In the genomic region with DNA sequence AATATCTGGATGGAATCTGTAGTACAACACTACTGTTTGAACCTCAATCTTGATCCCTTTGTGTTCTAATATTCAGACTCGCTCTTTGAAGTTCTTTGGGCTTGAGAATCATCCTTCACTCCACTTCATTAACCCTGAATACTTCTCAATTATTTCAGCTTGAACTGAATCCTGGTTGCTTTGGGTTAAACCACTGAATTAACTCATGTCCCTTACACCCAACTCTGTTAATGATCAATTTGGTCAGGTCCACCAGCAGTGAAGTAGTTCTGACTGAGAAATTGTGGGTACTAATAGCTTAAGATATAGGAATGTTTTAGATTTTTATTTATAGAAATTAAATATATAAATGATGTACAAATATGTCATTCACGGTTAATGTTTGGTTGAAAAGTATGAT, we compare ENCODE assay signal across 25 cellular contexts.
DNase-seq lines count a peak whose midpoint lies in the region; ATAC-seq, FAIRE-seq and TF ChIP-seq lines count a peak whose summit lies in the region.
"Had no signal": no experiment of that assay in that cellular context is flagged by ENCODE, and none has a peak within 500 bp of the region (broad histone marks: within the 10 kb centered on the region; RNA-seq: fewer than 3 reads in every experiment).

No MANE protein-coding gene starts in this region.

- no peak overlapping the region for H3K27ac Mint-ChIP-seq in activated naive CD4-positive, alpha-beta T cell treated with anti-CD3 and anti-CD28 coated beads for 36 hours
- H3K27ac Mint-ChIP-seq: CD14-positive monocyte; CD4-positive, alpha-beta memory T cell; H9 had no signal

- H3K27me3 Mint-ChIP-seq in activated naive CD4-positive, alpha-beta T cell treated with anti-CD3 and anti-CD28 coated beads for 36 hours (ENCODE audit: low read depth): no peaks in the 10 kb centered on the region
- H3K27me3 Mint-ChIP-seq: CD4-positive, alpha-beta memory T cell had no signal

- DNase-seq in glomerular visceral epithelial cell (ENCODE audit: extremely low spot score): peak; percentile 56
- peak; percentile 51 for DNase-seq in left kidney (ENCODE audit: low read depth, low spot score)
- DNase-seq in renal cortical epithelial cell (ENCODE audit: low read depth): peak; percentile 12
- no peak for DNase-seq in activated CD8-positive, alpha-beta memory T cell treated with anti-CD3 and anti-CD28 coated beads, Interleukin-2, amount 50 U/mL, for 48 hours
- no peak for DNase-seq in right lobe of liver
- no peak for DNase-seq in prostate gland (ENCODE audit: low spot score)
- no peak for DNase-seq in activated naive CD4-positive, alpha-beta T cell treated with anti-CD3 and anti-CD28 coated beads for 36 hours
- DNase-seq: ACHN; AML-193; BE2C; Caco-2; CD4-positive, alpha-beta memory T cell; DMS153; DND-41; GM23248; H9 had no signal

- no peaks in the 10 kb centered on the region for H3K9me3 Mint-ChIP-seq in activated naive CD4-positive, alpha-beta T cell treated with anti-CD3 and anti-CD28 coated beads for 36 hours

- H3K9me3 ChIP-seq in right lobe of liver: no peaks in the 10 kb centered on the region
- H3K9me3 ChIP-seq in prostate gland: no peaks in the 10 kb centered on the region
- H3K9me3 ChIP-seq: A549; BE2C; BLaER1 treated with 17β-estradiol and CSF1 and Interleukin-3, amounts not matched to agents 10 nM and 100 nM; Caco-2 had no signal

- H3K27me3 ChIP-seq in right lobe of liver: no peaks in the 10 kb centered on the region
- no peaks in the 10 kb centered on the region for H3K27me3 ChIP-seq in prostate gland (replicated peaks; ENCODE audit: insufficient read depth)
- H3K27me3 ChIP-seq: BE2C; BLaER1 treated with 17β-estradiol and CSF1 and Interleukin-3, amounts not matched to agents 10 nM and 100 nM had no signal

- H3K4me1 Mint-ChIP-seq in activated naive CD4-positive, alpha-beta T cell treated with anti-CD3 and anti-CD28 coated beads for 36 hours (ENCODE audit: low read depth): no peaks in the 10 kb centered on the region
- H3K4me1 Mint-ChIP-seq: CD14-positive monocyte; CD4-positive, alpha-beta memory T cell had no signal

- no peak overlapping the region for H3K4me3 Mint-ChIP-seq in activated naive CD4-positive, alpha-beta T cell treated with anti-CD3 and anti-CD28 coated beads for 36 hours
- H3K4me3 Mint-ChIP-seq: CD14-positive monocyte; CD4-positive, alpha-beta memory T cell; H9 had no signal

- CTCF ChIA-PET in activated naive CD4-positive, alpha-beta T cell treated with anti-CD3 and anti-CD28 coated beads for 36 hours (lab: Charles Lee): interaction anchor here (1.3 kb wide), 1 partner anchor 11 kb away, joined by 3 read pairs; no protein-coding TSS in a partner anchor

- TF ChIP-seq CTCF in right lobe of liver (IDR thresholded peaks at IDR 0.05) (no peak), prostate gland (IDR thresholded peaks at IDR 0.05) (no peak)

- H3K36me3 ChIP-seq in right lobe of liver (no peaks in the 10 kb centered on the region), prostate gland (no peaks in the 10 kb centered on the region)
- H3K36me3 ChIP-seq: BE2C; BLaER1 treated with 17β-estradiol and CSF1 and Interleukin-3, amounts not matched to agents 10 nM and 100 nM had no signal

- no peaks in the 10 kb centered on the region for H3K36me3 Mint-ChIP-seq in activated naive CD4-positive, alpha-beta T cell treated with anti-CD3 and anti-CD28 coated beads for 36 hours (ENCODE audit: low read depth)
- H3K36me3 Mint-ChIP-seq: CD14-positive monocyte; CD4-positive, alpha-beta memory T cell had no signal

- 36% methylated on average over 2 of the region's 2 CpGs for WGBS in right lobe of liver (ENCODE audit: insufficient coverage, low coverage, low lambda C conversion rate, missing lambda C conversion rate)
- WGBS in prostate gland: 94% methylated on average over 2 of the region's 2 CpGs

- H3K4me1 ChIP-seq in right lobe of liver (no peaks in the 10 kb centered on the region), prostate gland (replicated peaks) (no peaks in the 10 kb centered on the region)
- H3K4me1 ChIP-seq: A549, Caco-2 had no signal

- FAIRE-seq in A204.1 (lab: Jason Lieb, UNC): peak; percentile 41
- FAIRE-seq: A549, G401.6, GM12892, GM19239 had no signal

- ATAC-seq in right lobe of liver: no peak
- ATAC-seq: A549, HCT116 had no signal

- H3K4me3 ChIP-seq in right lobe of liver (no peak overlapping the region), prostate gland (no peak overlapping the region)
- H3K4me3 ChIP-seq: A549; BLaER1 treated with 17β-estradiol and CSF1 and Interleukin-3, amounts not matched to agents 10 nM and 100 nM; GM23248 had no signal

- intact Hi-C loops in right lobe of liver (cut with DNase I) (no loop called here), prostate gland (cut with DNase I) (no loop called here)
- intact Hi-C loops in activated naive CD4-positive, alpha-beta T cell treated with anti-CD3 and anti-CD28 coated beads for 36 hours (cut with micrococcal nuclease): no loop called here

- H3K27ac ChIP-seq in right lobe of liver: no peak overlapping the region
- no peak overlapping the region for H3K27ac ChIP-seq in prostate gland
- H3K27ac ChIP-seq: 22Rv1; A549; BLaER1 treated with 17β-estradiol and CSF1 and Interleukin-3, amounts not matched to agents 10 nM and 100 nM; GM23248 had no signal

- TF ChIP-seq POLR2A in right lobe of liver (IDR thresholded peaks at IDR 0.05): no peak
- TF ChIP-seq POLR2A in prostate gland (IDR thresholded peaks at IDR 0.05): no peak

Comparison
In these comparisons a context has a peak if more than half of its experiments do, and no peak if none do; other contexts are left out.
1. DNase-seq: peak in glomerular visceral epithelial cell (single experiment), left kidney (single experiment) and renal cortical epithelial cell (single experiment); none in activated CD8-positive, alpha-beta memory T cell treated with anti-CD3 and anti-CD28 coated beads, Interleukin-2, amount 50 U/mL, for 48 hours (single experiment), right lobe of liver (0 of 3), prostate gland (single experiment) and activated naive CD4-positive, alpha-beta T cell treated with anti-CD3 and anti-CD28 coated beads for 36 hours (single experiment).